8 cellular contexts compared by ENCODE assay signal in the genomic region with DNA sequence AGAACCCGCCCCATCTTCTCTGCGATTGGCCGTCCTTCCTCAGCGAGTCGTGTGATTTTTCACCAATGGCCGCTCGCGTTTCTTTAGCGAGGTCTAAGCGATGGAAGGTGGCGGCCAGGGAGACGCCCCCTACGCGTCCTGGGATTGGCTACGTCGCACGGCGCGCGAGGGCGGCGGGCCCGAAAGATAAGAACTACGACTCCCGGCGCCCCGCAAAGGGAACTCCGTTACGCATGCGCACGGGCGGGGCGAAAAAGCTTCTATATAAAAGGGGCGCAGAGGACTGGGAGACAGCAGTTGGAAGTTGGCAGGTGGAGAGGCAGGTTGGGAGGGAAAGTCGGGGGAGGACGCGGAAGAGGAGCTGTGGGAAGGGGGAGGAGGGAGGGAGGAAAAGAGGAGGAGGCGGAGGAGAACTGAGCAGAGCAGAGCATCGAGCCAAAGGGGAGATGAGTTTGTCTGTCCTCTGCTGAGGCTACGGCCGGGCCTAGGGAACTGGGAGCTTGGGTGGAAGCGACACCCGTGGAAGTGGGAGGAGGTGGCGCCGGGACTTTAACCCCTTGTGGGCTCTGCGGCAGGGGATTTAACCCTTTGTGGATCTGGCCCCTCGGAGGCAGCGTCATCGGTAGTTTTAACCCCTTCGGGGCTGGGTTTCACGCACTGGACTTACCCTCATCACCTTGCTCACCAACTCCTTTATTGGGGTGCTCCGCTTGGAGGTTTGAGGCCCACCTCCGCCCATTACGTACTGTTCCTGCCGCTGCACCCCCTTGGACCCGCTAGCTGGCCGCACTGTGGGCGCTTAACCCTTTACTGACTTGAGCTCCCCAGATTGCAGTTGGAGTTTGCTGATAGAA. TPM values are rescaled to one million over a fixed set of nuclear protein-coding genes. Genes with fewer than 3 reads are reported as not detected.
A peak's percentile ranks its signal among the peaks of the same experiment; 100 is the strongest.
DNase-seq lines count a peak whose midpoint lies in the region; ATAC-seq and TF ChIP-seq lines count a peak whose summit lies in the region.

A gene with protein sequence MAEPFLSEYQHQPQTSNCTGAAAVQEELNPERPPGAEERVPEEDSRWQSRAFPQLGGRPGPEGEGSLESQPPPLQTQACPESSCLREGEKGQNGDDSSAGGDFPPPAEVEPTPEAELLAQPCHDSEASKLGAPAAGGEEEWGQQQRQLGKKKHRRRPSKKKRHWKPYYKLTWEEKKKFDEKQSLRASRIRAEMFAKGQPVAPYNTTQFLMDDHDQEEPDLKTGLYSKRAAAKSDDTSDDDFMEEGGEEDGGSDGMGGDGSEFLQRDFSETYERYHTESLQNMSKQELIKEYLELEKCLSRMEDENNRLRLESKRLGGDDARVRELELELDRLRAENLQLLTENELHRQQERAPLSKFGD (plus strand): TSS at position 293 of the 854 bp plus-strand sequence. CDS start 716 bp downstream, outside the sequence.

- TF ChIP-seq CTCF in GM10266 (IDR thresholded peaks at IDR 0.05; ENCODE audit: control insufficient read depth, insufficient read depth, low read depth, missing control alignments) (no peak), SU-DHL-6 (IDR thresholded peaks at IDR 0.05; ENCODE audit: insufficient read depth, low read length, poor library complexity, severe bottlenecking) (no peak), glutamatergic neuron (IDR thresholded peaks at IDR 0.05; ENCODE audit: partially characterized antibody, unreplicated experiment) (no peak), osteoblast (IDR thresholded peaks at IDR 0.05; ENCODE audit: extremely low read depth, low read depth, low read length) (no peak), thoracic aorta (IDR thresholded peaks at IDR 0.05) (no peak)

- H3K9ac ChIP-seq in SU-DHL-6 (ENCODE audit: low read length): peak within 1 kb of the TSS; percentile 58

- POLR2A ChIA-PET in activated naive CD8-positive, alpha-beta T cell treated with anti-CD3 and anti-CD28 coated beads, Interleukin-2, amount 10 ng/mL, durations not matched to agents 7 days and 5 days (lab: Charles Lee): interaction anchor here (0.6 to 8.8 kb wide), 31 partner anchors 9 to 1615 kb away, joined by 3 to 290 read pairs (median 7); a partner anchor contains a TSS

- H4K20me1 ChIP-seq in SU-DHL-6 (ENCODE audit: low read depth, low read length) (peaks cover 10% of the 10 kb centered on the region; the same call in 1 of the 2 replicates), osteoblast (ENCODE audit: insufficient read depth, low read length) (peaks cover 25% of the 10 kb centered on the region)

- ATAC-seq in HG02678 (IDR thresholded peaks at IDR 0.05; ENCODE audit: unreplicated experiment): peak; percentile 73
- peak; percentile 77 for ATAC-seq in activated naive CD8-positive, alpha-beta T cell treated with anti-CD3 and anti-CD28 coated beads, Interleukin-2, amount 10 ng/mL, durations not matched to agents 7 days and 5 days (ENCODE audit: low read depth)
- ATAC-seq in thoracic aorta (ENCODE audit: insufficient number of reproducible peaks, low FRiP score, low read depth): peak; percentile 66

- peak within 1 kb of the TSS; percentile 46 for H2AFZ ChIP-seq in SU-DHL-6 (ENCODE audit: low read depth, low read length, severe bottlenecking)
- H2AFZ ChIP-seq in osteoblast (ENCODE audit: low read length): peak within 1 kb of the TSS; percentile 83

- H3K27me3 Mint-ChIP-seq in activated naive CD8-positive, alpha-beta T cell treated with anti-CD3 and anti-CD28 coated beads, Interleukin-2, amount 10 ng/mL, durations not matched to agents 7 days and 5 days: no peaks in the 10 kb centered on the region
- H3K27me3 Mint-ChIP-seq in glutamatergic neuron (ENCODE audit: unreplicated experiment): peaks cover 8% of the 10 kb centered on the region

- H3K27me3 ChIP-seq in SU-DHL-6 (ENCODE audit: low read length): no peaks in the 10 kb centered on the region
- H3K27me3 ChIP-seq in osteoblast (ENCODE audit: insufficient read depth, low read length): no peaks in the 10 kb centered on the region
- H3K27me3 ChIP-seq in thoracic aorta (replicated peaks; ENCODE audit: insufficient read depth): no peaks in the 10 kb centered on the region

- H3F3A ChIP-seq in SU-DHL-6 (ENCODE audit: insufficient read depth): peaks cover 19% of the 10 kb centered on the region

- H3K36me3 Mint-ChIP-seq in activated naive CD8-positive, alpha-beta T cell treated with anti-CD3 and anti-CD28 coated beads, Interleukin-2, amount 10 ng/mL, durations not matched to agents 7 days and 5 days: peaks cover 8% of the 10 kb centered on the region
- H3K36me3 Mint-ChIP-seq in glutamatergic neuron (ENCODE audit: unreplicated experiment): no peaks in the 10 kb centered on the region

- peaks cover 29% of the 10 kb centered on the region for H3K4me1 Mint-ChIP-seq in activated naive CD8-positive, alpha-beta T cell treated with anti-CD3 and anti-CD28 coated beads, Interleukin-2, amount 10 ng/mL, durations not matched to agents 7 days and 5 days
- peaks cover 16% of the 10 kb centered on the region for H3K4me1 Mint-ChIP-seq in glutamatergic neuron (ENCODE audit: low read depth, unreplicated experiment)

- H3K36me3 ChIP-seq in SU-DHL-6 (ENCODE audit: low read length) (no peaks in the 10 kb centered on the region), osteoblast (ENCODE audit: insufficient read depth, low read length) (no peaks in the 10 kb centered on the region), thoracic aorta (no peaks in the 10 kb centered on the region)

- H3K9me2 ChIP-seq in SU-DHL-6 (replicated peaks; ENCODE audit: insufficient read depth, low read length): no peaks in the 10 kb centered on the region

- H3K4me1 ChIP-seq in osteoblast (ENCODE audit: insufficient read depth, low read length): peaks cover 32% of the 10 kb centered on the region
- H3K4me1 ChIP-seq in thoracic aorta (ENCODE audit: control insufficient read depth in 1 of 2, low read depth in 2 of 2): peaks cover 18 to 50% of the 10 kb centered on the region in 2 donors

- H3K4me3 ChIP-seq in SU-DHL-6 (ENCODE audit: insufficient read depth, low read length, poor library complexity, severe bottlenecking) (peak within 1 kb of the TSS; percentile 70), osteoblast (ENCODE audit: insufficient read depth, low read length) (peak within 1 kb of the TSS; percentile 78), thoracic aorta (peak within 1 kb of the TSS; percentile 86)

- no peaks in the 10 kb centered on the region for H3K9me3 ChIP-seq in SU-DHL-6 (ENCODE audit: insufficient read depth, low read length)
- no peaks in the 10 kb centered on the region for H3K9me3 ChIP-seq in osteoblast (ENCODE audit: low read depth, low read length)
- H3K9me3 ChIP-seq in thoracic aorta: no peaks in the 10 kb centered on the region

- H3K9me3 Mint-ChIP-seq in activated naive CD8-positive, alpha-beta T cell treated with anti-CD3 and anti-CD28 coated beads, Interleukin-2, amount 10 ng/mL, durations not matched to agents 7 days and 5 days: no peaks in the 10 kb centered on the region
- H3K9me3 Mint-ChIP-seq in glutamatergic neuron (ENCODE audit: unreplicated experiment): peaks cover 16% of the 10 kb centered on the region

- H3K4me2 ChIP-seq in SU-DHL-6 (ENCODE audit: low read depth, low read length, poor library complexity, severe bottlenecking) (peak within 1 kb of the TSS; percentile 77), osteoblast (ENCODE audit: insufficient read depth, low read length) (peak within 1 kb of the TSS; percentile 92)

- H3K27ac ChIP-seq in SU-DHL-6 (ENCODE audit: low read depth, low read length): peak within 1 kb of the TSS; percentile 87
- peak within 1 kb of the TSS; percentile 100 for H3K27ac ChIP-seq in osteoblast (ENCODE audit: low read depth, low read length)
- H3K27ac ChIP-seq in thoracic aorta: peak within 1 kb of the TSS; percentile 98

- H3K4me3 Mint-ChIP-seq in activated naive CD8-positive, alpha-beta T cell treated with anti-CD3 and anti-CD28 coated beads, Interleukin-2, amount 10 ng/mL, durations not matched to agents 7 days and 5 days: peak within 1 kb of the TSS; percentile 99
- H3K4me3 Mint-ChIP-seq in glutamatergic neuron (ENCODE audit: unreplicated experiment): peak within 1 kb of the TSS; percentile 98

- H3K79me2 ChIP-seq in SU-DHL-6 (ENCODE audit: insufficient read depth, low read length) (no peaks in the 10 kb centered on the region), osteoblast (ENCODE audit: insufficient read depth, low read length) (peaks cover 37% of the 10 kb centered on the region)

- H3K27ac Mint-ChIP-seq in activated naive CD8-positive, alpha-beta T cell treated with anti-CD3 and anti-CD28 coated beads, Interleukin-2, amount 10 ng/mL, durations not matched to agents 7 days and 5 days: peak within 1 kb of the TSS; percentile 100
- peak within 1 kb of the TSS; percentile 100 for H3K27ac Mint-ChIP-seq in glutamatergic neuron (ENCODE audit: unreplicated experiment)

- DNase-seq in GM10266 (ENCODE audit: extremely low spot score) (peak; percentile 97), NCI-H128 (lab: John Stamatoyannopoulos, UW; ENCODE audit: unreplicated experiment) (peak; percentile 98), glutamatergic neuron (peak; percentile 98), osteoblast (ENCODE audit: insufficient read length, low spot score, missing footprints) (peak; percentile 99), thoracic aorta (ENCODE audit: low spot score) (peak; percentile 98)
- DNase-seq in activated naive CD8-positive, alpha-beta T cell treated with anti-CD3 and anti-CD28 coated beads, Interleukin-2, amount 10 ng/mL, durations not matched to agents 7 days and 5 days: peak; percentile 98

RNA-seq across cellular contexts. Expression of the gene that starts here (rescaled TPM):
- total RNA-seq in activated naive CD8-positive, alpha-beta T cell treated with anti-CD3 and anti-CD28 coated beads, Interleukin-2, amount 10 ng/mL, durations not matched to agents 7 days and 5 days: 10 to 100 TPM; 33.6 to 33.7 TPM
- total RNA-seq in glutamatergic neuron (ENCODE audit: unreplicated experiment): 13.0 TPM
- total RNA-seq in osteoblast: 10.9 and 12.1 TPM in 2 replicates
- 10 to 100 TPM; 34.9 to 89.1 TPM for total RNA-seq in thoracic aorta

Comparison
In these comparisons a context has a peak if more than half of its experiments do, and no peak if none do; other contexts are left out.
1. Peak in every context shown above with its lines: DNase-seq, ATAC-seq, H3K4me3 ChIP-seq and H3K27ac ChIP-seq.